In genomic region chr14:68050177-68050576, GRCh38 we compare ENCODE assay signal across 31 cellular contexts.
"Had no signal": no experiment of that assay in that cellular context is flagged by ENCODE, and none has a peak within 500 bp of the region (broad histone marks: within the 10 kb centered on the region; RNA-seq: fewer than 3 reads in every experiment).

No MANE protein-coding gene starts in this region.

- H3K36me3 ChIP-seq: adrenal gland, esophagus squamous epithelium, gastroesophageal sphincter had no signal

- H3K9me3 ChIP-seq: adrenal gland, body of pancreas, esophagus squamous epithelium, gastroesophageal sphincter had no signal

- H3K27me3 ChIP-seq: adrenal gland, body of pancreas, esophagus squamous epithelium, gastroesophageal sphincter had no signal

- H3K4me1 ChIP-seq: adrenal gland, body of pancreas had no signal

- H3K4me3 Mint-ChIP-seq: activated CD4-positive, alpha-beta memory T cell treated with anti-CD3 and anti-CD28 coated beads for 36 hours; activated CD4-positive, alpha-beta T cell treated with anti-CD3 and anti-CD28 coated beads for 36 hours; activated CD4-positive, alpha-beta T cell treated with anti-CD3 and anti-CD28 coated beads, Interleukin-2, amount 10 ng/mL, durations not matched to agents 24 days and 14 days; activated CD8-positive, alpha-beta memory T cell treated with anti-CD3 and anti-CD28 coated beads, Interleukin-2, amount 10 ng/mL, durations not matched to agents 7 days and 5 days; activated CD8-positive, alpha-beta T cell treated with anti-CD3 and anti-CD28 coated beads, Interleukin-2, amount 10 ng/mL, durations not matched to agents 7 days and 5 days; activated naive CD4-positive, alpha-beta T cell treated with anti-CD3 and anti-CD28 coated beads for 36 hours; activated naive CD4-positive, alpha-beta T cell treated with anti-CD3 and anti-CD28 coated beads, Interleukin-2, amount 50 U/mL, for 24 hours; activated naive CD8-positive, alpha-beta T cell treated with anti-CD3 and anti-CD28 coated beads for 36 hours; activated naive CD8-positive, alpha-beta T cell treated with anti-CD3 and anti-CD28 coated beads, Interleukin-2, amount 50 U/mL, for 24 hours; activated T-helper 1 cell treated with anti-CD3 and anti-CD28 coated beads, Interleukin-12 subunit alpha, Interleukin-12 subunit beta, Interleukin-2, Interleukin-4 antibody, amounts not matched to agents 30 ng/mL and 10 ng/mL and 1 ng/mL, durations not matched to agents 14 hours and 24 hours and 36 hours had no signal

- H3K27me3 Mint-ChIP-seq: activated CD4-positive, alpha-beta memory T cell treated with anti-CD3 and anti-CD28 coated beads for 36 hours; activated CD4-positive, alpha-beta T cell treated with anti-CD3 and anti-CD28 coated beads for 36 hours; activated CD4-positive, alpha-beta T cell treated with anti-CD3 and anti-CD28 coated beads, Interleukin-2, amount 10 ng/mL, durations not matched to agents 24 days and 14 days; activated CD8-positive, alpha-beta memory T cell treated with anti-CD3 and anti-CD28 coated beads, Interleukin-2, amount 10 ng/mL, durations not matched to agents 7 days and 5 days; activated naive CD4-positive, alpha-beta T cell treated with anti-CD3 and anti-CD28 coated beads, Interleukin-2, amount 50 U/mL, for 24 hours; activated naive CD8-positive, alpha-beta T cell treated with anti-CD3 and anti-CD28 coated beads for 36 hours; activated naive CD8-positive, alpha-beta T cell treated with anti-CD3 and anti-CD28 coated beads, Interleukin-2, amount 50 U/mL, for 24 hours had no signal

- H3K27ac Mint-ChIP-seq: activated CD4-positive, alpha-beta memory T cell treated with anti-CD3 and anti-CD28 coated beads for 36 hours; activated CD4-positive, alpha-beta T cell treated with anti-CD3 and anti-CD28 coated beads for 36 hours; activated CD4-positive, alpha-beta T cell treated with anti-CD3 and anti-CD28 coated beads, Interleukin-2, amount 10 ng/mL, durations not matched to agents 24 days and 14 days; activated CD8-positive, alpha-beta memory T cell treated with anti-CD3 and anti-CD28 coated beads, Interleukin-2, amount 10 ng/mL, durations not matched to agents 7 days and 5 days; activated CD8-positive, alpha-beta T cell treated with anti-CD3 and anti-CD28 coated beads, Interleukin-2, amount 10 ng/mL, durations not matched to agents 7 days and 5 days; activated naive CD4-positive, alpha-beta T cell treated with anti-CD3 and anti-CD28 coated beads for 36 hours; activated naive CD8-positive, alpha-beta T cell treated with anti-CD3 and anti-CD28 coated beads for 36 hours; activated naive CD8-positive, alpha-beta T cell treated with anti-CD3 and anti-CD28 coated beads, Interleukin-2, amount 50 U/mL, for 24 hours; activated T-helper 1 cell treated with anti-CD3 and anti-CD28 coated beads, Interleukin-12 subunit alpha, Interleukin-12 subunit beta, Interleukin-2, Interleukin-4 antibody, amounts not matched to agents 30 ng/mL and 10 ng/mL and 1 ng/mL, durations not matched to agents 14 hours and 24 hours and 36 hours; activated T-helper 2 cell treated with anti-CD3 and anti-CD28 coated beads, Interferon-gamma antibody, Interleukin-2, Interleukin-4, amounts not matched to agents 10 μg/mL and 5 μg/mL and 100 μg/mL, durations not matched to agents 14 hours and 24 hours and 36 hours had no signal

- H3K9me3 Mint-ChIP-seq: activated CD4-positive, alpha-beta memory T cell treated with anti-CD3 and anti-CD28 coated beads for 36 hours; activated naive CD4-positive, alpha-beta T cell treated with anti-CD3 and anti-CD28 coated beads for 36 hours; activated naive CD4-positive, alpha-beta T cell treated with anti-CD3 and anti-CD28 coated beads, Interleukin-2, amount 50 U/mL, for 24 hours; activated naive CD8-positive, alpha-beta T cell treated with anti-CD3 and anti-CD28 coated beads, Interleukin-2, amount 50 U/mL, for 24 hours; activated T-helper 2 cell treated with anti-CD3 and anti-CD28 coated beads, Interferon-gamma antibody, Interleukin-2, Interleukin-4, amounts not matched to agents 10 μg/mL and 5 μg/mL and 100 μg/mL, durations not matched to agents 14 hours and 24 hours and 36 hours had no signal

- DNase-seq: activated CD4-positive, alpha-beta memory T cell treated with anti-CD3 and anti-CD28 coated beads for 36 hours; activated CD4-positive, alpha-beta T cell treated with anti-CD3 and anti-CD28 coated beads for 36 hours; activated CD4-positive, alpha-beta T cell treated with anti-CD3 and anti-CD28 coated beads, Interleukin-2, amount 10 ng/mL, durations not matched to agents 24 days and 14 days; activated CD4-positive, CD25-positive, alpha-beta regulatory T cell; activated CD4-positive, CD25-positive, alpha-beta regulatory T cell treated with anti-CD3 and anti-CD28 coated beads, Interleukin-2, amount 50 U/mL, for 72 hours; activated CD8-positive, alpha-beta memory T cell treated with anti-CD3 and anti-CD28 coated beads, Interleukin-2, amount 10 ng/mL, durations not matched to agents 7 days and 5 days; activated CD8-positive, alpha-beta memory T cell treated with anti-CD3 and anti-CD28 coated beads, Interleukin-2, amount 50 U/mL, for 4 hours; activated CD8-positive, alpha-beta T cell treated with anti-CD3 and anti-CD28 coated beads, Interleukin-2, amount 10 ng/mL, durations not matched to agents 7 days and 5 days; activated effector memory CD4-positive, alpha-beta T cell treated with anti-CD3 and anti-CD28 coated beads, Interleukin-2, amount 50 U/mL, for 16 hours; activated naive CD4-positive, alpha-beta T cell treated with anti-CD3 and anti-CD28 coated beads for 36 hours; activated naive CD8-positive, alpha-beta T cell treated with anti-CD3 and anti-CD28 coated beads for 36 hours; activated naive CD8-positive, alpha-beta T cell treated with anti-CD3 and anti-CD28 coated beads, Interleukin-2, amount 50 U/mL, for 24 hours; activated T-cell treated with anti-CD3 and anti-CD28 coated beads, Interleukin-2, amount 50 U/mL, for 1 hour; activated T-cell treated with anti-CD3 and anti-CD28 coated beads, Interleukin-2, amount 50 U/mL, for 48 hours; adrenal gland; amygdala; aorta; body of pancreas; caudate nucleus; cortex of kidney; dermis blood vessel endothelial cell; effector CD4-positive, alpha-beta T cell; esophagus squamous epithelium; foreskin melanocyte; T-helper 2 cell had no signal

- ATAC-seq: activated CD4-positive, alpha-beta T cell treated with anti-CD3 and anti-CD28 coated beads for 36 hours; activated CD8-positive, alpha-beta memory T cell treated with anti-CD3 and anti-CD28 coated beads, Interleukin-2, amount 10 ng/mL, durations not matched to agents 7 days and 5 days; activated CD8-positive, alpha-beta T cell treated with anti-CD3 and anti-CD28 coated beads, Interleukin-2, amount 10 ng/mL, durations not matched to agents 7 days and 5 days; activated naive CD8-positive, alpha-beta T cell treated with anti-CD3 and anti-CD28 coated beads, Interleukin-2, amount 50 U/mL, for 24 hours; body of pancreas; gastroesophageal sphincter had no signal

- H3K4me3 ChIP-seq: adrenal gland, body of pancreas, esophagus squamous epithelium, gastroesophageal sphincter had no signal

- H3K27ac ChIP-seq: adrenal gland, body of pancreas, epithelial cell of prostate, esophagus squamous epithelium, gastroesophageal sphincter had no signal

- FAIRE-seq: endothelial cell of umbilical vein had no signal

- H3K4me1 Mint-ChIP-seq: activated CD4-positive, alpha-beta T cell treated with anti-CD3 and anti-CD28 coated beads for 36 hours; activated CD4-positive, alpha-beta T cell treated with anti-CD3 and anti-CD28 coated beads, Interleukin-2, amount 10 ng/mL, durations not matched to agents 24 days and 14 days; activated CD8-positive, alpha-beta memory T cell treated with anti-CD3 and anti-CD28 coated beads, Interleukin-2, amount 10 ng/mL, durations not matched to agents 7 days and 5 days; activated naive CD4-positive, alpha-beta T cell treated with anti-CD3 and anti-CD28 coated beads, Interleukin-2, amount 50 U/mL, for 24 hours; activated naive CD8-positive, alpha-beta T cell treated with anti-CD3 and anti-CD28 coated beads for 36 hours; activated naive CD8-positive, alpha-beta T cell treated with anti-CD3 and anti-CD28 coated beads, Interleukin-2, amount 50 U/mL, for 24 hours had no signal
